11 cellular contexts compared by ENCODE assay signal in the genomic region with DNA sequence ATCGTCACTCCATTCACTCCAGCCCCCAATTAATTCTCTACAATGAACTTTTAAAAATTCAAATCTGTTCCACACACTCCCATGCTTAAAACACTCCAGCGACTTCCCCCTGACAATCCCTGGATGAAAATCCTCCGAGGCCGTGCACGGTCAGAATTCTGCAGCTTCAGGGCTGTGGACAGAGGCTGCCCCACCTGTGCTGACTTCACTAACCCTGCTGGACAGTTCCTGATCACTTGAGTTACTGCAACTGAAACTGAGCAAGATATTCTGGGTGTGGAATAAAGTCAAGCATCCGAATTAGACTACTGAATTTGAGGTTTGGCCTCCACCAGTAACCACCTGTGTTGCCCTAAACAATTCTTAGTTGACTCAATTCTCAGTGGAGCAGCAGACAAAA. TPM values are rescaled to one million over a fixed set of nuclear protein-coding genes. Genes with fewer than 3 reads are reported as not detected.
A peak's percentile ranks its signal among the peaks of the same experiment; 100 is the strongest.
DNase-seq lines count a peak whose midpoint lies in the region; ATAC-seq, FAIRE-seq and TF ChIP-seq lines count a peak whose summit lies in the region.
"Had no signal": no experiment of that assay in that cellular context is flagged by ENCODE, and none has a peak within 500 bp of the region (broad histone marks: within the 10 kb centered on the region; RNA-seq: fewer than 3 reads in every experiment).

No MANE protein-coding gene starts in this region.

- H3K36me3 Mint-ChIP-seq in stimulated activated naive CD8-positive, alpha-beta T cell treated with anti-CD3 and anti-CD28 coated beads, Interleukin-15, Interleukin-2, amounts not matched to agents 100 ng/mL and 50 ng/mL, for 24 hours (ENCODE audit: low read depth): no peaks in the 10 kb centered on the region
- no peaks in the 10 kb centered on the region for H3K36me3 Mint-ChIP-seq in astrocyte (ENCODE audit: low read depth, unreplicated experiment)

- H3K79me1 ChIP-seq in mesenchymal stem cell (replicated peaks; ENCODE audit: low read length, poor library complexity, severe bottlenecking): peaks cover 2% of the 10 kb centered on the region

- no peaks in the 10 kb centered on the region for H3K9me3 Mint-ChIP-seq in stimulated activated naive CD8-positive, alpha-beta T cell treated with anti-CD3 and anti-CD28 coated beads, Interleukin-15, Interleukin-2, amounts not matched to agents 100 ng/mL and 50 ng/mL, for 24 hours
- no peaks in the 10 kb centered on the region for H3K9me3 Mint-ChIP-seq in astrocyte (ENCODE audit: unreplicated experiment)

- H2BK5ac ChIP-seq in mesenchymal stem cell (ENCODE audit: low read depth, low read length, poor library complexity, severe bottlenecking): no peak overlapping the region

- no peak for TF ChIP-seq CTCF in astrocyte (IDR thresholded peaks at IDR 0.05; ENCODE audit: insufficient read depth, low read depth, low read length)

- peak overlapping the region in 1 of 2 experiments; percentile 33 for H2BK12ac ChIP-seq in mesenchymal stem cell (ENCODE audit: low read length in 2 of 2)

- H3K27ac ChIP-seq in astrocyte (ENCODE audit: low read depth, low read length): no peak overlapping the region
- no peak overlapping the region for H3K27ac ChIP-seq in mesenchymal stem cell (ENCODE audit: low read length, poor library complexity, severe bottlenecking)

- H4K20me1 ChIP-seq in astrocyte (ENCODE audit: insufficient read depth, low read length): peaks cover 34% of the 10 kb centered on the region

- no peak overlapping the region for H3K18ac ChIP-seq in mesenchymal stem cell (ENCODE audit: low read depth in 1 of 2, low read length in 2 of 2)

- peak overlapping the region; percentile 86 for H3K4me3 Mint-ChIP-seq in stimulated activated naive CD8-positive, alpha-beta T cell treated with anti-CD3 and anti-CD28 coated beads, Interleukin-15, Interleukin-2, amounts not matched to agents 100 ng/mL and 50 ng/mL, for 24 hours
- H3K4me3 Mint-ChIP-seq in astrocyte (ENCODE audit: unreplicated experiment): peak overlapping the region; percentile 90

- no peaks in the 10 kb centered on the region for H3K27me3 ChIP-seq in astrocyte (ENCODE audit: insufficient read depth, low read length)
- no peaks in the 10 kb centered on the region for H3K27me3 ChIP-seq in mesenchymal stem cell (ENCODE audit: control insufficient read depth in 1 of 2, insufficient read depth in 1 of 2, low read length in 2 of 2)
- H3K27me3 ChIP-seq: Peyer's patch, testis had no signal

- H3K27me3 Mint-ChIP-seq in stimulated activated naive CD8-positive, alpha-beta T cell treated with anti-CD3 and anti-CD28 coated beads, Interleukin-15, Interleukin-2, amounts not matched to agents 100 ng/mL and 50 ng/mL, for 24 hours: no peaks in the 10 kb centered on the region
- H3K27me3 Mint-ChIP-seq in astrocyte (ENCODE audit: low read depth, unreplicated experiment): no peaks in the 10 kb centered on the region

- H2BK15ac ChIP-seq in mesenchymal stem cell (ENCODE audit: low read depth, poor library complexity, severe bottlenecking): no peak overlapping the region

- H3K4me1 Mint-ChIP-seq in stimulated activated naive CD8-positive, alpha-beta T cell treated with anti-CD3 and anti-CD28 coated beads, Interleukin-15, Interleukin-2, amounts not matched to agents 100 ng/mL and 50 ng/mL, for 24 hours (ENCODE audit: low read depth): peaks cover 14% of the 10 kb centered on the region
- H3K4me1 Mint-ChIP-seq in astrocyte (ENCODE audit: low read depth, unreplicated experiment): peaks cover 4% of the 10 kb centered on the region

- FAIRE-seq in astrocyte (lab: Jason Lieb, UNC): no peak

- H3K9me3 ChIP-seq in astrocyte (ENCODE audit: insufficient read depth, low read depth, low read length) (no peaks in the 10 kb centered on the region), mesenchymal stem cell (ENCODE audit: control insufficient read depth, low read length) (no peaks in the 10 kb centered on the region)
- H3K9me3 ChIP-seq: Peyer's patch, testis had no signal

- DNase-seq in stimulated activated naive CD8-positive, alpha-beta T cell treated with anti-CD3 and anti-CD28 coated beads, Interleukin-15, Interleukin-2, amounts not matched to agents 100 U/mL and 50 U/mL, for 24 hours: no peak
- DNase-seq in astrocyte (ENCODE audit: low read depth) (no peak), mesenchymal stem cell (no peak), CD1c-positive myeloid dendritic cell (ENCODE audit: extremely low spot score) (no peak), H4 (ENCODE audit: low spot score) (no peak)
- no peak for DNase-seq in activated effector memory CD4-positive, alpha-beta T cell treated with anti-CD3 and anti-CD28 coated beads, Interleukin-2, amount 50 U/mL, for 16 hours
- DNase-seq: COR-L47, Peyer's patch, testis had no signal

- WGBS in mesenchymal stem cell: 77% methylated on average over 6 of the region's 6 CpGs

- H3K79me2 ChIP-seq in astrocyte (ENCODE audit: insufficient read depth, low read length): peaks cover 39% of the 10 kb centered on the region

- H3K4me2 ChIP-seq in astrocyte (ENCODE audit: low read length): peak overlapping the region; percentile 92
- H3K4me2 ChIP-seq in mesenchymal stem cell (ENCODE audit: low read length, poor library complexity, severe bottlenecking): no peak overlapping the region

- H4K8ac ChIP-seq in mesenchymal stem cell (ENCODE audit: low read length): no peak overlapping the region

- H2AFZ ChIP-seq in astrocyte (ENCODE audit: low read depth, low read length): no peak overlapping the region
- H2AFZ ChIP-seq in mesenchymal stem cell (ENCODE audit: low read depth, low read length): no peak overlapping the region

- no peak overlapping the region for H3K14ac ChIP-seq in mesenchymal stem cell (ENCODE audit: low read length in 2 of 2)

- no peak overlapping the region for H2AK5ac ChIP-seq in mesenchymal stem cell (ENCODE audit: low read length, severe bottlenecking)

- no peak for ATAC-seq in stimulated activated naive CD8-positive, alpha-beta T cell treated with anti-CD3 and anti-CD28 coated beads, Interleukin-15, Interleukin-2, amounts not matched to agents 100 U/mL and 50 U/mL, for 24 hours
- ATAC-seq in GM18502 (IDR thresholded peaks at IDR 0.05; ENCODE audit: poor library complexity, unreplicated experiment): no peak

- H4K91ac ChIP-seq in mesenchymal stem cell (ENCODE audit: low read length): no peak overlapping the region

- H2BK120ac ChIP-seq in mesenchymal stem cell (ENCODE audit: low read depth, low read length): no peak overlapping the region

- no peaks in the 10 kb centered on the region for H3K36me3 ChIP-seq in astrocyte (ENCODE audit: insufficient read depth, low read length)
- no peaks in the 10 kb centered on the region for H3K36me3 ChIP-seq in mesenchymal stem cell (ENCODE audit: control insufficient read depth in 1 of 2, insufficient read depth in 2 of 2, low read depth in 1 of 2, low read length in 2 of 2)
- H3K36me3 ChIP-seq: Peyer's patch had no signal

- no peak overlapping the region for H3K23ac ChIP-seq in mesenchymal stem cell (ENCODE audit: low read length in 2 of 2)

- H3K4me1 ChIP-seq in astrocyte (ENCODE audit: insufficient read depth, low read length): no peaks in the 10 kb centered on the region
- H3K4me1 ChIP-seq in mesenchymal stem cell (ENCODE audit: control insufficient read depth, insufficient read depth, low read depth, low read length): peaks cover 3% of the 10 kb centered on the region
- H3K4me1 ChIP-seq: testis had no signal

- H3K4me3 ChIP-seq in astrocyte (ENCODE audit: insufficient read depth, low read depth, low read length) (no peak overlapping the region), mesenchymal stem cell (ENCODE audit: insufficient read depth in 1 of 2, low read depth in 1 of 2, low read length in 2 of 2) (peak overlapping the region in 1 of 2 experiments; percentile 89)

- H3K4ac ChIP-seq in mesenchymal stem cell (ENCODE audit: low read depth in 1 of 2, low read length in 2 of 2): no peak overlapping the region

- H3K9ac ChIP-seq in astrocyte (ENCODE audit: low read length) (no peak overlapping the region), mesenchymal stem cell (ENCODE audit: low read length) (peak overlapping the region; percentile 90)

- peak overlapping the region; percentile 83 for H3K27ac Mint-ChIP-seq in stimulated activated naive CD8-positive, alpha-beta T cell treated with anti-CD3 and anti-CD28 coated beads, Interleukin-15, Interleukin-2, amounts not matched to agents 100 ng/mL and 50 ng/mL, for 24 hours
- peak overlapping the region; percentile 77 for H3K27ac Mint-ChIP-seq in astrocyte (ENCODE audit: unreplicated experiment)

RNA-seq across cellular contexts. Expression of a gene that starts 1.0 kb away (rescaled TPM):
- 80.7 and 87.0 TPM in 2 replicates for total RNA-seq in astrocyte
- 69.2 TPM for polyA plus RNA-seq in mesenchymal stem cell (2013, experiment 1 of 2)
- 68.5 TPM for polyA plus RNA-seq in mesenchymal stem cell (2013, experiment 2 of 2)
- 67.7 and 88.9 TPM in 2 replicates for total RNA-seq in H4 (2014; rRNA removed; shearing (Covaris generic))
